Comparison of ENCODE assay signal across 14 cellular contexts in the genomic region with DNA sequence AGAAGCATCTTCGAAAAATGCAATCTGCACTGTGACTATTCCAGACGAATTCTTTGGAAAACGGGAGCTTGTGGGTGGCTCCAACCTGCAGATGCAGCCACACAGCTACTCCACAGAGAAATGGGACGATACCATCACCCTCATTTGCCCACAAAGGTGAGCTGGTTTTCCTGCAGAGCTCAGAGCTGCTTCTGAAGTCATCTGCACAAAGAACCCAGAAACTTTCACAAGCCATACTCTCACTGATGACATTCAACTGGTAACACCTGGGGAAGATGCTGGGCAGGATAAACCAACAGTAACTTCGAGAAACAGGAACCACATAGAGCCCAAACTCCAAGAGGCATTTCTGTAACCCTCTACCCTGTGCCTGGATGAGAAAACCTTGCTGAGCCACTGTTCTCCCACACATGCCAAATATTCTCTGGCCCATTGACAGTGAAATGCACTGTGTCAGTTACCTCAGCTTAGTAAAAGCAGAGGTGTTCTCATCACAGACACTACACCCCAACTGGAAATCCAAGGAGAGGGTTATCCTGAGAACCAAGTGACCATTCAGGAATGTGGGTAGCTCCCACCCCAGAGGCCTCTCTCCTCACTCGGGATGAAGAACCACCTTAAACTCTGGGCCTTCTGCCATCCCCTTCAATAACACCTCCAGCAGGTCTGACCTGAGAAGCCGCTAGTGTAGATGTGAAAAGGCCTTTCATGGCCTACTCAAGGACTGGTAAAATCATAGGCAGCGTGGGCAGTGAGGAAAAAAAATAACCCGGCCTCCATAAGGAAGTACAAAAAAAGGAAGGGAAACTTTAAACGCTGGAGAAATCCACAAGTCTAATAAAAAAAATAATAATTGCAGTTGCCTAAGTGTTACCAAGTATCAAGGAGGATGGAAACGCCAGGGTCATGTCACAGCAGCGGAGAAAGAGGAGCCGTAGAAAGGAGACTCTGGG. TPM values are rescaled to one million over a fixed set of nuclear protein-coding genes. Genes with fewer than 3 reads are reported as not detected.
DNase-seq lines count a peak whose midpoint lies in the region; ATAC-seq and TF ChIP-seq lines count a peak whose summit lies in the region.
"Had no signal": no experiment of that assay in that cellular context is flagged by ENCODE, and none has a peak within 500 bp of the region (broad histone marks: within the 10 kb centered on the region; RNA-seq: fewer than 3 reads in every experiment).

No MANE protein-coding gene starts in this region.

- H3K27me3 ChIP-seq in ACC112 (ENCODE audit: insufficient read depth, low read length) (no peaks in the 10 kb centered on the region), brain microvascular endothelial cell (replicated peaks) (no peaks in the 10 kb centered on the region), neuronal stem cell (ENCODE audit: control insufficient read depth in 3 of 3, insufficient read depth in 3 of 3, low read depth in 1 of 3, low read length in 3 of 3) (peaks cover 0 to 5% (median 0%) of the 10 kb centered on the region in 3 experiments)
- H3K27me3 ChIP-seq: BE2C, uterus had no signal

- H2BK12ac ChIP-seq in neuronal stem cell (ENCODE audit: low read length), result no peak overlapping the region

- H3K4me1 ChIP-seq in ACC112 (ENCODE audit: control insufficient read depth, insufficient read depth, low read length, unreplicated experiment) (peaks cover 54% of the 10 kb centered on the region), neuronal stem cell (ENCODE audit: control insufficient read depth in 2 of 2, insufficient read depth in 1 of 2, low read depth in 1 of 2, low read length in 2 of 2) (peaks cover 3 to 10% of the 10 kb centered on the region in 2 donors)
- H3K4me1 ChIP-seq: uterus had no signal

- H3K36me3 ChIP-seq in ACC112 (ENCODE audit: insufficient read depth, low read length), result no peaks in the 10 kb centered on the region
- H3K36me3 ChIP-seq in brain microvascular endothelial cell (replicated peaks), result no peaks in the 10 kb centered on the region
- H3K36me3 ChIP-seq in neuronal stem cell (replicated peaks in 1 of 2; ENCODE audit: control insufficient read depth in 2 of 2, insufficient read depth in 2 of 2, low read length in 2 of 2), result peaks cover 0 to 3% of the 10 kb centered on the region in 2 donors
- H3K36me3 ChIP-seq: BE2C, uterus had no signal

- H3K4me1 Mint-ChIP-seq in HFFc6 (ENCODE audit: low read depth), result no peaks in the 10 kb centered on the region; the same call in 1 of the 2 replicates

- no peak overlapping the region for H2BK5ac ChIP-seq in neuronal stem cell (ENCODE audit: low read length)

- no peak overlapping the region for H4K8ac ChIP-seq in neuronal stem cell (ENCODE audit: low read depth, low read length)

- no peak overlapping the region for H3K4ac ChIP-seq in neuronal stem cell (ENCODE audit: low read length)

- no peak overlapping the region for H3K4me2 ChIP-seq in neuronal stem cell (ENCODE audit: insufficient read depth, low read length, poor library complexity, severe bottlenecking)

- no peak for TF ChIP-seq CTCF in HFFc6 (IDR thresholded peaks at IDR 0.05)
- TF ChIP-seq CTCF in brain microvascular endothelial cell (IDR thresholded peaks at IDR 0.05; ENCODE audit: low read depth, low read length, missing control alignments), result no peak

- H3K27me3 Mint-ChIP-seq in HFFc6 (ENCODE audit: insufficient read depth), result no peaks in the 10 kb centered on the region
- H3K27me3 Mint-ChIP-seq: brain had no signal

- H3K4me3 ChIP-seq in ACC112 (ENCODE audit: low read depth, low read length) (no peak overlapping the region), brain microvascular endothelial cell (ENCODE audit: low read depth, low read length) (no peak overlapping the region), neuronal stem cell (ENCODE audit: low read length in 2 of 2) (no peak overlapping the region)
- H3K4me3 ChIP-seq: uterus had no signal

- H3K79me2 ChIP-seq in ACC112 (ENCODE audit: control insufficient read depth, insufficient read depth, low read length, unreplicated experiment), result no peaks in the 10 kb centered on the region

- no peak for ATAC-seq in HG03196 (IDR thresholded peaks at IDR 0.05; ENCODE audit: unreplicated experiment)

- H3K18ac ChIP-seq in neuronal stem cell (ENCODE audit: low read length), result peak overlapping the region; percentile 20

- H3K27ac Mint-ChIP-seq in HFFc6, result peak overlapping the region; percentile 92; the same call in 1 of the 2 replicates

- H2BK15ac ChIP-seq in neuronal stem cell (ENCODE audit: low read length), result no peak overlapping the region

- H3K4me3 Mint-ChIP-seq in HFFc6, result no peak overlapping the region
- H3K4me3 Mint-ChIP-seq: brain, nephron had no signal

- in situ Hi-C loops in brain microvascular endothelial cell (cut with HindIII; ENCODE audit: low pct_ligation_motif_present, low sequenced_read_pairs), result no loop called here

- H3K79me1 ChIP-seq in neuronal stem cell (ENCODE audit: low read depth, low read length), result peaks cover 6% of the 10 kb centered on the region

- H3K9ac ChIP-seq in neuronal stem cell (ENCODE audit: low read depth, low read length, poor library complexity), result no peak overlapping the region

- H3K27ac ChIP-seq in ACC112 (ENCODE audit: low read depth, low read length) (peak overlapping the region; percentile 94; the same call in 1 of the 2 replicates), brain microvascular endothelial cell (peak overlapping the region; percentile 97), neuronal stem cell (replicated peaks; ENCODE audit: low read length) (no peak overlapping the region), caudate nucleus (ENCODE audit: low read depth, low read length) (no peak overlapping the region)
- H3K27ac ChIP-seq: uterus had no signal

- H2AK5ac ChIP-seq in neuronal stem cell (ENCODE audit: low read depth, low read length), result peak overlapping the region; percentile 30

- H3K9me3 ChIP-seq in neuronal stem cell (replicated peaks in 1 of 2; ENCODE audit: control insufficient read depth in 2 of 2, insufficient read depth in 1 of 2, low read depth in 1 of 2, low read length in 2 of 2), result peaks cover 0 to 12% of the 10 kb centered on the region in 2 donors
- H3K9me3 ChIP-seq: BE2C, uterus had no signal

- no peak overlapping the region for H2BK120ac ChIP-seq in neuronal stem cell (ENCODE audit: low read depth, low read length)

- H3K36me3 Mint-ChIP-seq in HFFc6 (ENCODE audit: low read depth), result peaks cover 5% of the 10 kb centered on the region; the same call in 1 of the 2 replicates
- H3K36me3 Mint-ChIP-seq: brain had no signal

- no peak overlapping the region for H3K14ac ChIP-seq in neuronal stem cell (ENCODE audit: low read length)

- no peak for DNase-seq in HFFc6
- DNase-seq in brain microvascular endothelial cell, result no peak
- no peak for DNase-seq in neuronal stem cell (ENCODE audit: low spot score)
- DNase-seq in caudate nucleus (lab: John Stamatoyannopoulos, UW), result no peak
- no peak for DNase-seq in C1 segment of cervical spinal cord (lab: John Stamatoyannopoulos, UW)
- DNase-seq in NCI-H2081 treated with DMSO at 0.1 percent for 48 hours (lab: John Stamatoyannopoulos, UW), result no peak
- DNase-seq: activated effector memory CD4-positive, alpha-beta T cell treated with Interleukin-2 at 50 U/mL for 16 hours; DMS153; uterus had no signal

- H4K91ac ChIP-seq in neuronal stem cell (ENCODE audit: low read depth, low read length, poor library complexity), result no peak overlapping the region

- no peaks in the 10 kb centered on the region for H3K9me3 Mint-ChIP-seq in HFFc6
- H3K9me3 Mint-ChIP-seq: nephron had no signal

- H2AFZ ChIP-seq in ACC112 (ENCODE audit: low read length, unreplicated experiment) (no peak overlapping the region), neuronal stem cell (ENCODE audit: low read length) (no peak overlapping the region)

- WGBS in neuronal stem cell (ENCODE audit: extremely low coverage in 2 of 2, insufficient read length in 2 of 2, insufficient replicate concordance in 1 of 2), 2 donors, result no CpG with 5 or more reads among the region's 13 CpGs

- no peak overlapping the region for H3K23ac ChIP-seq in neuronal stem cell (ENCODE audit: low read depth, low read length, poor library complexity)

RNA-seq across cellular contexts. Expression of gene HSF2BP, which starts 56.7 kb away (rescaled TPM):
- total RNA-seq in HFFc6 (2021; fragmentation: NEBNext Ultra II Directional; extraction: Animal tissue kit (Norgen Biotek cat#: 25700)), result under 1 TPM; 0.33 to 0.90 (median 0.59) TPM
- 0.73 TPM for polyA plus RNA-seq in neuronal stem cell (2013, experiment 1 of 2)
- 0.65 TPM for polyA plus RNA-seq in neuronal stem cell (2013, experiment 2 of 2)

RNA-seq across cellular contexts. Expression of gene RRP1B, which starts 56.8 kb away (rescaled TPM):
- total RNA-seq in HFFc6 (2021; fragmentation: NEBNext Ultra II Directional; extraction: Animal tissue kit (Norgen Biotek cat#: 25700)), result 10 to 100 TPM; 26.9 to 34.4 (median 27.6) TPM
- 31.3 TPM for polyA plus RNA-seq in neuronal stem cell (2013, experiment 1 of 2)
- 31.6 TPM for polyA plus RNA-seq in neuronal stem cell (2013, experiment 2 of 2)

Comparison
In these comparisons a context has a peak if more than half of its experiments do, and no peak if none do; other contexts are left out.
1. H3K27ac ChIP-seq: peak in ACC112 (single experiment) and brain microvascular endothelial cell (single experiment); none in neuronal stem cell (single experiment) and caudate nucleus (single experiment).